Comparison of ENCODE assay signal across 8 cellular contexts in genomic region chr6:155314092-155314772, GRCh38. TPM values are rescaled to one million over a fixed set of nuclear protein-coding genes. Genes with fewer than 3 reads are reported as not detected.
A peak's percentile ranks its signal among the peaks of the same experiment; 100 is the strongest.
DNase-seq lines count a peak whose midpoint lies in the region; ATAC-seq and TF ChIP-seq lines count a peak whose summit lies in the region.

TFB1M (minus strand) TSS chr6:155314484; CDS start chr6:155314428, 56 bp downstream.

- peaks cover 39% of the 10 kb centered on the region for H3K4me1 Mint-ChIP-seq in activated CD4-positive, alpha-beta T cell treated with anti-CD3 and anti-CD28 coated beads for 36 hours

- peak within 1 kb of the TSS; percentile 64 for H3K4me3 ChIP-seq in kidney epithelial cell (ENCODE audit: low read depth, low read length)

- peak; percentile 97 for DNase-seq in AG20443 (ENCODE audit: low spot score)
- peak; percentile 95 for DNase-seq in NCI-H460 (ENCODE audit: extremely low read depth, low read depth)
- DNase-seq in activated CD4-positive, alpha-beta T cell treated with anti-CD3 and anti-CD28 coated beads for 36 hours = peak; percentile 99
- peak; percentile 98 for DNase-seq in kidney epithelial cell (ENCODE audit: low read depth)
- DNase-seq in stimulated activated CD4-positive, alpha-beta T cell treated with anti-CD3 and anti-CD28 coated beads, Interleukin-15, amount 100 ng/mL, for 48 hours (ENCODE audit: low read depth in 2 of 2) = peak; percentile 97 to 99

- peak within 1 kb of the TSS; percentile 79 for H3K27ac ChIP-seq in cingulate gyrus (ENCODE audit: low read depth, low read length)

- CTCF ChIA-PET in activated CD4-positive, alpha-beta T cell treated with anti-CD3 and anti-CD28 coated beads for 36 hours (lab: Charles Lee) = interaction anchor here (0.7 to 3.9 kb wide), 7 partner anchors 13 to 386 kb away, joined by 3 to 21 read pairs (median 8); no protein-coding TSS in a partner anchor

- TF ChIP-seq CTCF in kidney epithelial cell (IDR thresholded peaks at IDR 0.05; ENCODE audit: insufficient read depth, low read length, poor library complexity, severe bottlenecking) = no peak

- peak within 1 kb of the TSS; percentile 90 for H3K4me3 Mint-ChIP-seq in activated CD4-positive, alpha-beta T cell treated with anti-CD3 and anti-CD28 coated beads for 36 hours

- peak; percentile 91 for ATAC-seq in GM19043 (IDR thresholded peaks at IDR 0.05; ENCODE audit: low read depth, unreplicated experiment)
- peak; percentile 85 for ATAC-seq in HG03378 (IDR thresholded peaks at IDR 0.05; ENCODE audit: unreplicated experiment)
- peak; percentile 95 for ATAC-seq in activated CD4-positive, alpha-beta T cell treated with anti-CD3 and anti-CD28 coated beads for 36 hours

- no peaks in the 10 kb centered on the region for H3K27me3 Mint-ChIP-seq in activated CD4-positive, alpha-beta T cell treated with anti-CD3 and anti-CD28 coated beads for 36 hours

- POLR2A ChIA-PET in activated CD4-positive, alpha-beta T cell treated with anti-CD3 and anti-CD28 coated beads for 36 hours (lab: Charles Lee) = interaction anchor here (0.6 kb wide), 2 partner anchors 180 to 481 kb away, joined by 3 to 5 read pairs; no protein-coding TSS in a partner anchor

- H3K36me3 Mint-ChIP-seq in activated CD4-positive, alpha-beta T cell treated with anti-CD3 and anti-CD28 coated beads for 36 hours (ENCODE audit: low read depth) = peaks cover 26% of the 10 kb centered on the region

- peak within 1 kb of the TSS; percentile 98 for H3K27ac Mint-ChIP-seq in activated CD4-positive, alpha-beta T cell treated with anti-CD3 and anti-CD28 coated beads for 36 hours

- no peaks in the 10 kb centered on the region for H3K27me3 ChIP-seq in kidney epithelial cell (ENCODE audit: control insufficient read depth, insufficient read depth, low read length)

- no peaks in the 10 kb centered on the region for H3K36me3 ChIP-seq in kidney epithelial cell (ENCODE audit: control insufficient read depth, insufficient read depth, low read length)

- intact Hi-C loops in activated CD4-positive, alpha-beta T cell treated with anti-CD3 and anti-CD28 coated beads for 36 hours (cut with DNase I, micrococcal nuclease) = loop anchor here (1.0 to 10.0 kb wide), 12 partner anchors 90 to 1707 kb away; partner anchors contain the start of gene SCAF8 (in 2 of the 2)

- no peaks in the 10 kb centered on the region for H3K9me3 Mint-ChIP-seq in activated CD4-positive, alpha-beta T cell treated with anti-CD3 and anti-CD28 coated beads for 36 hours (ENCODE audit: low read depth)

RNA-seq across cellular contexts. Expression of gene TFB1M, which starts in this region (rescaled TPM):
- total RNA-seq in NCI-H460 (2014; rRNA removed; shearing (Covaris generic)) = 19.0 and 26.1 TPM in 2 replicates
- polyA plus RNA-seq in NCI-H460 (2014; cell fraction: nucleus; rRNA removed) = 6.0 and 19.2 TPM in 2 replicates
- 10 to 100 TPM; 45.5 to 56.4 TPM for total RNA-seq in activated CD4-positive, alpha-beta T cell treated with anti-CD3 and anti-CD28 coated beads for 36 hours
- total RNA-seq in kidney epithelial cell = 20.5 and 24.4 TPM in 2 replicates

Comparison
In these comparisons a context has a peak if more than half of its experiments do, and no peak if none do; other contexts are left out.
1. Peak in every context shown above with its lines: DNase-seq, ATAC-seq, H3K4me3 ChIP-seq and H3K27ac ChIP-seq.